ENCODE assay signal across 26 cellular contexts in genomic region chr13:40329682-40330485, GRCh38.
DNase-seq lines count a peak whose midpoint lies in the region; ATAC-seq, FAIRE-seq and TF ChIP-seq lines count a peak whose summit lies in the region.
"Had no signal": no experiment of that assay in that cellular context is flagged by ENCODE, and none has a peak within 500 bp of the region (broad histone marks: within the 10 kb centered on the region; RNA-seq: fewer than 3 reads in every experiment).

No MANE protein-coding gene starts in this region.

- peaks cover 11% of the 10 kb centered on the region for H3K36me3 Mint-ChIP-seq in Calu3 (ENCODE audit: insufficient read depth, unreplicated experiment)
- H3K36me3 Mint-ChIP-seq in CD8-positive, alpha-beta T cell: no peaks in the 10 kb centered on the region
- H3K36me3 Mint-ChIP-seq in nephron progenitor cell (ENCODE audit: low read depth): peaks cover 5% of the 10 kb centered on the region
- H3K36me3 Mint-ChIP-seq: activated naive CD4-positive, alpha-beta T cell treated with anti-CD3 and anti-CD28 coated beads, Interleukin-2, amount 50 U/mL, for 24 hours; CD4-positive, alpha-beta memory T cell; IgD-negative memory B cell; mesothelial cell of epicardium had no signal

- H3K9ac ChIP-seq in GM12878 (ENCODE audit: control insufficient read depth, insufficient read depth, low read length): no peak overlapping the region
- H3K9ac ChIP-seq in mesendoderm (ENCODE audit: low read length): no peak overlapping the region

- peak overlapping the region; percentile 25 for H3K4ac ChIP-seq in mesendoderm (ENCODE audit: low read depth, low read length)

- no peak overlapping the region for H3K56ac ChIP-seq in mesendoderm (ENCODE audit: low read length)

- SMC1A ChIA-PET in GM12878 (lab: Charles Lee; ENCODE audit: uncharacterized antibody, unreplicated experiment): interaction anchor here (0.7 to 1.2 kb wide), 2 partner anchors 12 to 14 kb away, joined by 3 read pairs; no protein-coding TSS in a partner anchor

- peak overlapping the region; percentile 76 for H2BK15ac ChIP-seq in mesendoderm (replicated peaks; ENCODE audit: low read depth)

- no peak overlapping the region for H3K18ac ChIP-seq in mesendoderm (ENCODE audit: low read length)

- no peaks in the 10 kb centered on the region; the same call in 2 of the 3 replicates for H3K9me3 ChIP-seq in GM12878 (replicated peaks; ENCODE audit: control insufficient read depth, insufficient read depth, low read length)
- no peaks in the 10 kb centered on the region for H3K9me3 ChIP-seq in CD8-positive, alpha-beta T cell (ENCODE audit: low read length)
- H3K9me3 ChIP-seq: body of pancreas, gastroesophageal sphincter, HAP-1, psoas muscle, suprapubic skin had no signal

- no peak overlapping the region for H3K4me2 ChIP-seq in GM12878 (ENCODE audit: control insufficient read depth, insufficient read depth)
- no peak overlapping the region for H3K4me2 ChIP-seq in mesendoderm (ENCODE audit: low read length)

- H2AK5ac ChIP-seq in mesendoderm (ENCODE audit: low read length): no peak overlapping the region

- H3K4me3 Mint-ChIP-seq in Calu3 (ENCODE audit: low read depth, unreplicated experiment) (no peak overlapping the region), nephron progenitor cell (no peak overlapping the region)
- no peak overlapping the region for H3K4me3 Mint-ChIP-seq in CD8-positive, alpha-beta T cell
- H3K4me3 Mint-ChIP-seq: activated CD8-positive, alpha-beta T cell treated with anti-CD3 and anti-CD28 coated beads, Interleukin-2, amount 10 ng/mL, durations not matched to agents 7 days and 5 days; activated naive CD4-positive, alpha-beta T cell treated with anti-CD3 and anti-CD28 coated beads, Interleukin-2, amount 50 U/mL, for 24 hours; IgD-negative memory B cell; mesothelial cell of epicardium; T-cell had no signal

- no peaks in the 10 kb centered on the region for H4K20me1 ChIP-seq in GM12878 (ENCODE audit: control insufficient read depth, insufficient read depth)

- 28% methylated on average over 4 of the region's 4 CpGs for WGBS in GM12878 (ENCODE audit: insufficient coverage, insufficient replicate concordance, low lambda C conversion rate, missing lambda C conversion rate)
- no CpG with 5 or more reads among the region's 4 CpGs for WGBS in mesendoderm (ENCODE audit: extremely low coverage, insufficient coverage, low lambda C conversion rate)

- no peak for TF ChIP-seq RAD21 in GM12878 (IDR thresholded peaks at IDR 0.05; ENCODE audit: insufficient read depth, low read depth, low read length)

- RAD21 ChIA-PET in GM12878 (lab: Charles Lee; ENCODE audit: unreplicated experiment): interaction anchor here (0.8 kb wide), 1 partner anchor 115 kb away, joined by 3 read pairs; no protein-coding TSS in a partner anchor

- H2BK120ac ChIP-seq in mesendoderm (ENCODE audit: low read depth, low read length): no peak overlapping the region

- H3K27me3 ChIP-seq in GM12878 (replicated peaks in 1 of 2; ENCODE audit: control insufficient read depth in 2 of 2, insufficient read depth in 2 of 2, low read length in 1 of 2): no peaks in the 10 kb centered on the region
- H3K27me3 ChIP-seq in mesendoderm (ENCODE audit: insufficient read depth, low read length, poor library complexity): no peaks in the 10 kb centered on the region
- H3K27me3 ChIP-seq in CD8-positive, alpha-beta T cell (ENCODE audit: insufficient read depth, low read length): no peaks in the 10 kb centered on the region
- H3K27me3 ChIP-seq: body of pancreas, gastroesophageal sphincter, suprapubic skin had no signal

- ATAC-seq in GM21529 (IDR thresholded peaks at IDR 0.05; ENCODE audit: unreplicated experiment) (peak; percentile 51), GM12878 (peak; percentile 73), GM21786 (IDR thresholded peaks at IDR 0.05; ENCODE audit: unreplicated experiment) (no peak)
- ATAC-seq in CD8-positive, alpha-beta T cell: no peak
- ATAC-seq: activated CD8-positive, alpha-beta T cell treated with anti-CD3 and anti-CD28 coated beads, Interleukin-2, amount 10 ng/mL, durations not matched to agents 7 days and 5 days; body of pancreas; gastroesophageal sphincter; psoas muscle; T-cell had no signal

- no peak overlapping the region for H4K5ac ChIP-seq in mesendoderm (ENCODE audit: low read length)

- H3K4me3 ChIP-seq in GM12878 (no peak overlapping the region), mesendoderm (ENCODE audit: low read length) (no peak overlapping the region)
- H3K4me3 ChIP-seq in CD8-positive, alpha-beta T cell (ENCODE audit: low read depth, low read length): no peak overlapping the region
- H3K4me3 ChIP-seq: body of pancreas, gastroesophageal sphincter, HAP-1, psoas muscle, suprapubic skin had no signal

- peaks cover 6% of the 10 kb centered on the region for H3K9me3 Mint-ChIP-seq in Calu3 (ENCODE audit: low read depth, unreplicated experiment)
- no peaks in the 10 kb centered on the region for H3K9me3 Mint-ChIP-seq in CD8-positive, alpha-beta T cell
- peaks cover 11% of the 10 kb centered on the region for H3K9me3 Mint-ChIP-seq in nephron progenitor cell
- H3K9me3 Mint-ChIP-seq: IgD-negative memory B cell had no signal

- no peak overlapping the region for H2BK5ac ChIP-seq in mesendoderm (ENCODE audit: low read length)

- POLR2A ChIA-PET in GM12878 (lab: Charles Lee): no interaction called here
- POLR2A ChIA-PET in CD8-positive, alpha-beta T cell (lab: Charles Lee): interaction anchor here (0.6 to 0.8 kb wide), 3 partner anchors 13 to 69 kb away, joined by 3 read pairs; no protein-coding TSS in a partner anchor

- DNase-seq in Calu3 (no peak), GM12878 (ENCODE audit: low read depth, low spot score) (no peak), mesendoderm (no peak), nephron progenitor cell (no peak), D341Med (ENCODE audit: low spot score) (no peak)
- no peak for DNase-seq in CD8-positive, alpha-beta T cell
- DNase-seq: activated CD8-positive, alpha-beta T cell treated with anti-CD3 and anti-CD28 coated beads, Interleukin-2, amount 10 ng/mL, durations not matched to agents 7 days and 5 days; activated T-cell treated with anti-CD3 and anti-CD28 coated beads, Interleukin-2, amount 50 U/mL, for 48 hours; body of pancreas; CD4-positive, alpha-beta memory T cell; MM.1S; NCI-H1436 treated with DMSO at 0.1 percent for 48 hours; NCI-H2171 treated with DMSO at 0.1 percent for 48 hours; psoas muscle; SHP77; T-cell had no signal

- TF ChIP-seq CTCF in Calu3 (IDR thresholded peaks at IDR 0.05; ENCODE audit: unreplicated experiment) (no peak), GM12878 (IDR thresholded peaks at IDR 0.05 in 2 of 3, conservative IDR thresholded peaks at IDR 0.05 in 1 of 3; ENCODE audit: control insufficient read depth in 2 of 3, extremely low read depth in 1 of 3, insufficient read depth in 1 of 3, low read depth in 3 of 3, low read length in 3 of 3) (no peak), nephron progenitor cell (IDR thresholded peaks at IDR 0.05) (no peak)
- TF ChIP-seq CTCF in CD8-positive, alpha-beta T cell (IDR thresholded peaks at IDR 0.05): no peak

- intact Hi-C loops in Calu3 (cut with micrococcal nuclease; ENCODE audit: unreplicated experiment): loop anchor here (5.0 to 10.0 kb wide), 2 partner anchors 263 to 385 kb away; no protein-coding TSS in a partner anchor
- intact Hi-C loops in GM12878 (cut with micrococcal nuclease; ENCODE audit: unreplicated experiment): no loop called here
- intact Hi-C loops in CD8-positive, alpha-beta T cell (cut with DNase I, micrococcal nuclease): loop anchor here in 1 of 2 experiments (10.0 kb wide), 2 partner anchors 45 to 865 kb away; partner anchors contain the start of gene KBTBD7

- H3K27me3 Mint-ChIP-seq in Calu3 (ENCODE audit: unreplicated experiment) (no peaks in the 10 kb centered on the region), nephron progenitor cell (ENCODE audit: low read depth, poor library complexity) (no peaks in the 10 kb centered on the region)
- no peaks in the 10 kb centered on the region for H3K27me3 Mint-ChIP-seq in CD8-positive, alpha-beta T cell (ENCODE audit: low read depth)
- H3K27me3 Mint-ChIP-seq: activated naive CD4-positive, alpha-beta T cell treated with anti-CD3 and anti-CD28 coated beads, Interleukin-2, amount 50 U/mL, for 24 hours; CD4-positive, alpha-beta memory T cell; T-cell had no signal

- H3K4me1 ChIP-seq in GM12878 (ENCODE audit: control insufficient read depth, insufficient read depth, low read length): no peaks in the 10 kb centered on the region
- peaks cover 3% of the 10 kb centered on the region for H3K4me1 ChIP-seq in mesendoderm (ENCODE audit: control insufficient read depth, low read depth, low read length)
- H3K4me1 ChIP-seq in CD8-positive, alpha-beta T cell (ENCODE audit: insufficient read depth, low read length): peaks cover 22% of the 10 kb centered on the region
- H3K4me1 ChIP-seq: body of pancreas, gastroesophageal sphincter, psoas muscle, suprapubic skin had no signal

- H3K79me1 ChIP-seq in mesendoderm (ENCODE audit: low read length): no peaks in the 10 kb centered on the region

- H3K36me3 ChIP-seq in GM12878 (ENCODE audit: control insufficient read depth in 2 of 2, insufficient read depth in 2 of 2, low read length in 1 of 2): no peaks in the 10 kb centered on the region
- H3K36me3 ChIP-seq in mesendoderm (ENCODE audit: control insufficient read depth, insufficient read depth, low read length): no peaks in the 10 kb centered on the region
- no peaks in the 10 kb centered on the region for H3K36me3 ChIP-seq in CD8-positive, alpha-beta T cell (ENCODE audit: insufficient read depth, low read length)
- H3K36me3 ChIP-seq: gastroesophageal sphincter, HAP-1, suprapubic skin had no signal

- H3K79me2 ChIP-seq in GM12878 (ENCODE audit: control insufficient read depth, insufficient read depth, low read length) (no peaks in the 10 kb centered on the region), mesendoderm (ENCODE audit: control insufficient read depth, insufficient read depth, low read length) (no peaks in the 10 kb centered on the region)

- H3K27ac Mint-ChIP-seq in Calu3 (ENCODE audit: unreplicated experiment) (peak overlapping the region; percentile 98), nephron progenitor cell (no peak overlapping the region)
- H3K27ac Mint-ChIP-seq in CD8-positive, alpha-beta T cell: no peak overlapping the region
- H3K27ac Mint-ChIP-seq: activated CD8-positive, alpha-beta T cell treated with anti-CD3 and anti-CD28 coated beads, Interleukin-2, amount 10 ng/mL, durations not matched to agents 7 days and 5 days; activated naive CD4-positive, alpha-beta T cell treated with anti-CD3 and anti-CD28 coated beads, Interleukin-2, amount 50 U/mL, for 24 hours; IgD-negative memory B cell; mesothelial cell of epicardium; T-cell had no signal

- FAIRE-seq in GM12878 (lab: Jason Lieb, UNC): no peak

- no peak overlapping the region for H3K23ac ChIP-seq in mesendoderm (ENCODE audit: low read length)

- no peak overlapping the region for H2AFZ ChIP-seq in GM12878 (ENCODE audit: control insufficient read depth, low read depth, low read length)

- in situ Hi-C loops in GM12878 (cut with MboI): no loop called here

- H3K4me1 Mint-ChIP-seq in Calu3 (ENCODE audit: low read depth, unreplicated experiment): peaks cover 29% of the 10 kb centered on the region
- peaks cover 31% of the 10 kb centered on the region for H3K4me1 Mint-ChIP-seq in CD8-positive, alpha-beta T cell (ENCODE audit: low read depth)
- no peaks in the 10 kb centered on the region for H3K4me1 Mint-ChIP-seq in nephron progenitor cell

- H4K8ac ChIP-seq in mesendoderm (ENCODE audit: low read depth, low read length): no peak overlapping the region

- TF ChIP-seq EP300 in GM12878 (IDR thresholded peaks at IDR 0.05; ENCODE audit: borderline replicate concordance in 1 of 2, control insufficient read depth in 1 of 2, low read depth in 2 of 2, low read length in 2 of 2): no peak

- CTCF ChIA-PET in Calu3 (lab: Charles Lee) (no interaction called here), GM12878 (lab: Yijun Ruan, JAX) (interaction anchor here (0.7 kb wide), 1 partner anchor 329 kb away, joined by 3 read pairs; no protein-coding TSS in a partner anchor)
- CTCF ChIA-PET in CD8-positive, alpha-beta T cell (lab: Charles Lee): interaction anchor here (1.2 kb wide), 1 partner anchor 23 kb away, joined by 4 read pairs; no protein-coding TSS in a partner anchor

- H3K27ac ChIP-seq in GM12878 (ENCODE audit: control insufficient read depth, insufficient read depth) (no peak overlapping the region), mesendoderm (ENCODE audit: low read depth, low read length) (no peak overlapping the region)
- no peak overlapping the region for H3K27ac ChIP-seq in CD8-positive, alpha-beta T cell (ENCODE audit: low read depth, low read length)
- H3K27ac ChIP-seq: body of pancreas, gastroesophageal sphincter, HL-60, psoas muscle, suprapubic skin, VCaP had no signal

- BruUV-seq in Calu3 (replicated peaks; lab: Mats Ljungman, UMichigan) (no TSS peak), GM12878 (replicated peaks; lab: Mats Ljungman, UMichigan) (no TSS peak)

- TF ChIP-seq POLR2A in GM12878 (IDR thresholded peaks at IDR 0.05; ENCODE audit: low read depth, low read length): no peak

Comparison
In these comparisons a context has a peak if more than half of its experiments do, and no peak if none do; other contexts are left out.
1. ATAC-seq: peak in GM21529 (single experiment) and GM12878 (single experiment); none in CD8-positive, alpha-beta T cell (single experiment) and GM21786 (single experiment).